8 cellular contexts compared by ENCODE assay signal in the genomic region with DNA sequence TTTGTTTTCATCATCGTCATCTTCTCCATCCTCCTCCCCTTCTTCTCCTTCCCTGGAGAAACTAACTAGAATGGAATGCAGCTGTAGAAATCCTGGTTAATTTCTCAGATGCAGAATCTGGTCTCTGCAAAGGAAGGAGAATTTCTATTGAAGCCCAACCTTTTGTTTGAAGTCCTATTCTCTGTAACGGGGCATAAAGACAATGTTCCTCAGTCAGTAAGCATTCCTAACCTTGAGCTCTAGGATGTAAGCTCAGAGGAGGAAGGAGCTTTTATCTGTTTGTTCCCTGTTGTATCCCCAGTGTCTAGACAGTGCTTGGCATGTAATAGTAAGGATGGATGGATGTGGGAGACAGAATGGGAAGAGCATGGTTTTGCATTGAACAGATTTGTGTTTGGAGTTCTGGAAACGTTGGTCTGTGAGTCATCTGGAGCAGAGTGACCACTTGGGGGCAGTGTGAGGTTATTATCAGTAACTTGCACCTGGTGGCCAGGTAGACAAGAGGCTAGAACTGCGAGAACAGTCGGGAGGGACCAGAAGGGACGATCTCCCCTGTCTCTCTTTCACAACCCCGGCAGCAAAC.
A peak's percentile ranks its signal among the peaks of the same experiment; 100 is the strongest.
DNase-seq lines count a peak whose midpoint lies in the region; ATAC-seq, FAIRE-seq and TF ChIP-seq lines count a peak whose summit lies in the region.

No MANE protein-coding gene starts in this region.

- H3K9ac ChIP-seq in SK-N-SH = no peak overlapping the region

- 72% methylated on average over 7 of the region's 7 CpGs for WGBS in SK-N-SH (ENCODE audit: low lambda C conversion rate)

- peak overlapping the region; percentile 56 for H3K4me2 ChIP-seq in SK-N-SH

- TF ChIP-seq CTCF in D721Med (IDR thresholded peaks at IDR 0.05; ENCODE audit: insufficient read depth, missing control alignments) = peak; percentile 31
- TF ChIP-seq CTCF in SK-N-SH (IDR thresholded peaks at IDR 0.05) = peak; percentile 63
- peak; percentile 33 for TF ChIP-seq CTCF in fibroblast of villous mesenchyme (IDR thresholded peaks at IDR 0.05; ENCODE audit: insufficient read depth, low read depth, low read length)

- TF ChIP-seq POLR2A in GM18505 (IDR thresholded peaks at IDR 0.05; ENCODE audit: borderline replicate concordance, extremely low read depth, insufficient read depth, insufficient read length) = no peak

- CTCF ChIA-PET in SK-N-SH (lab: Yijun Ruan, JAX) = interaction anchor here (0.7 to 1.6 kb wide), 3 partner anchors 21 to 29 kb away, joined by 3 to 4 read pairs (median 3); no protein-coding TSS in a partner anchor

- H2AFZ ChIP-seq in SK-N-SH (ENCODE audit: low read depth) = no peak overlapping the region

- H3K36me3 ChIP-seq in SK-N-SH (replicated peaks in 1 of 2; ENCODE audit: control insufficient read depth in 1 of 2, insufficient read depth in 2 of 2, low read length in 1 of 2) = no peaks in the 10 kb centered on the region

- TF ChIP-seq RAD21 in SK-N-SH (IDR thresholded peaks at IDR 0.05; ENCODE audit: low read length) = peak; percentile 45

- ATAC-seq in stimulated activated naive CD8-positive, alpha-beta T cell treated with anti-CD3 and anti-CD28 coated beads, Interleukin-15, Interleukin-2, amounts not matched to agents 100 U/mL and 50 U/mL, for 24 hours = no peak
- no peak for ATAC-seq in GM18505 (IDR thresholded peaks at IDR 0.05; ENCODE audit: unreplicated experiment)

- H3K4me1 ChIP-seq in SK-N-SH (ENCODE audit: control insufficient read depth in 1 of 2, insufficient read depth in 2 of 2, low read depth in 1 of 2, low read length in 1 of 2) = peaks cover 0 to 5% of the 10 kb centered on the region in 2 experiments; a peak in 1 of 4 replicates

- POLR2A ChIA-PET in SK-N-SH (lab: Yijun Ruan, JAX) = no interaction called here

- H3K27ac ChIP-seq in SK-N-SH (ENCODE audit: low read depth in 2 of 2, low read length in 1 of 2) = peak overlapping the region in 1 of 2 experiments; percentile 76; a peak in 2 of 4 replicates

- DNase-seq in D721Med (ENCODE audit: insufficient read length, low spot score) (no peak), HT-29 (ENCODE audit: low spot score) (peak; percentile 60), SK-N-SH (no peak), fibroblast of villous mesenchyme (ENCODE audit: low read depth) (peak; percentile 51), NCI-H1048 (lab: John Stamatoyannopoulos, UW) (no peak), cerebellar cortex (ENCODE audit: low spot score) (no peak)
- DNase-seq in stimulated activated naive CD8-positive, alpha-beta T cell treated with anti-CD3 and anti-CD28 coated beads, Interleukin-15, Interleukin-2, amounts not matched to agents 100 U/mL and 50 U/mL, for 24 hours = peak; percentile 22

- H3K27me3 ChIP-seq in SK-N-SH (ENCODE audit: insufficient read depth) = no peaks in the 10 kb centered on the region

- peaks cover 13% of the 10 kb centered on the region for H3F3A ChIP-seq in SK-N-SH (replicated peaks; ENCODE audit: insufficient read depth)

- H4K20me1 ChIP-seq in SK-N-SH (ENCODE audit: insufficient read depth) = no peaks in the 10 kb centered on the region

- H3K4me3 ChIP-seq in SK-N-SH (ENCODE audit: low read depth in 2 of 2, low read length in 1 of 2) (no peak overlapping the region; a peak in 1 of 4 replicates), fibroblast of villous mesenchyme (ENCODE audit: low read depth, low read length) (no peak overlapping the region)

- H3K9me2 ChIP-seq in SK-N-SH = no peaks in the 10 kb centered on the region

- FAIRE-seq in D721Med (lab: Jason Lieb, UNC) = no peak

- H3K79me2 ChIP-seq in SK-N-SH (ENCODE audit: insufficient read depth) = no peaks in the 10 kb centered on the region

- TF ChIP-seq EP300 in SK-N-SH (IDR thresholded peaks at IDR 0.05; ENCODE audit: borderline replicate concordance in 1 of 2, low read depth in 1 of 2, low read length in 1 of 2) = no peak

- H3K9me3 ChIP-seq in SK-N-SH = no peaks in the 10 kb centered on the region

TF ChIP-seq in SK-N-SH, 30 proteins besides CTCF, POLR2A, EP300 and RAD21:
- TF ChIP-seq JUND (IDR thresholded peaks at IDR 0.05) (0 out of 2 replicates have a peak, but pooled peaks have one; percentile 5), TCF12 (IDR thresholded peaks at IDR 0.05) (peak; percentile 32; the same call in 1 of the 2 replicates), RXRA (IDR thresholded peaks at IDR 0.05; ENCODE audit: borderline replicate concordance, low read depth) (no peak), FOSL2 (IDR thresholded peaks at IDR 0.05; ENCODE audit: borderline replicate concordance, low read depth) (peak; percentile 37; the same call in 1 of the 2 replicates)

Comparison
In these comparisons a context has a peak if more than half of its experiments do, and no peak if none do; other contexts are left out.
1. DNase-seq: peak in HT-29 (single experiment), fibroblast of villous mesenchyme (single experiment) and stimulated activated naive CD8-positive, alpha-beta T cell treated with anti-CD3 and anti-CD28 coated beads, Interleukin-15, Interleukin-2, amounts not matched to agents 100 U/mL and 50 U/mL, for 24 hours (single experiment); none in D721Med (single experiment), SK-N-SH (single experiment), NCI-H1048 (single experiment) and cerebellar cortex (single experiment).
2. Peak in every context shown above with its lines, with median percentiles within 50 percentile points of each other: CTCF ChIP-seq.